In the genomic region with DNA sequence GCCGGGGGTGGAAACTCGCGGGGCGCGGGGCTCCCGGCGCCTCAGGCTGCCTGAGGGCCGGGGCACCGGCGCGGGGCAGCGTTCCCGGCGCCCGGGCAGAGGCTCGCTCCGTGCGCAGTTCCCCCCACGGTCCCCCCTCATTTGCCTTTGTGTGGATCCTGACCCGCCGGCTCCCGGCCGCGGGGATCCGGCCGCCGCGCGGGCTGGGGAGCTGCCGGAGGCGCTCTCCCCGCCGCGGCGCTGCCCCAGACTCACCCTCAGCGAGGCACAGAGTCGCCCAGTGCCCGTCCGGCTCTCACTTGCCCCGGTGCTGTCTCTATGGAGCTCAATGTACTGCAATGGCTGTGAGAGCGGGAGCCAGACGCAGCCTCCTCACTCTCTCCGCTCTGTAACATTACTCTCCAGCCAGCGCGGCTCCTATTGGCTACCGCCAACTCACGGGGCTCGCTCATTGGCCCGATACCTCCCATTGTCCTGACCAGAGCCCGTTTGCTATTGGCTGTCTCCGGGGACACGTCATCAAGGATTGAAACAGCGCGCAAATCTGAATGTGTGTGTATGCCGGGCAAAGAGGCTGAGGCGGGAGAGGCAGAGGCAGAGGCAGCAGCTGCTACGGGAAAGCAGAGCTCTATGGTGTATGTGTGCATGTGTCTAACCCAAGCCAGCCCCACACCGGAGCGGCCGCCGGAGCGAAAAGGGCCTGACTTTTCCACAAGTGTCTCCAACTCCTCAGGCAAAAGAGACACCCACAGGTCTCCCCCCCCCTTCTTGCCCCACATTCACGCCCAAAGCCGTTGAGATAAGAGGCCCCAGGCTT, we compare ENCODE assay signal across 1 cellular context.
TF ChIP-seq lines count a peak whose summit lies in the region.

TSS of gene HMGB1 (minus strand) at position 396 of the 817 bp plus-strand sequence. CDS start 2,256 bp downstream, outside the sequence.

TF ChIP-seq in HepG2, 621 proteins besides CTCF, POLR2A, EP300 and RAD21 (continued from another document and continues in another):
- TF ChIP-seq, protein P1, sequence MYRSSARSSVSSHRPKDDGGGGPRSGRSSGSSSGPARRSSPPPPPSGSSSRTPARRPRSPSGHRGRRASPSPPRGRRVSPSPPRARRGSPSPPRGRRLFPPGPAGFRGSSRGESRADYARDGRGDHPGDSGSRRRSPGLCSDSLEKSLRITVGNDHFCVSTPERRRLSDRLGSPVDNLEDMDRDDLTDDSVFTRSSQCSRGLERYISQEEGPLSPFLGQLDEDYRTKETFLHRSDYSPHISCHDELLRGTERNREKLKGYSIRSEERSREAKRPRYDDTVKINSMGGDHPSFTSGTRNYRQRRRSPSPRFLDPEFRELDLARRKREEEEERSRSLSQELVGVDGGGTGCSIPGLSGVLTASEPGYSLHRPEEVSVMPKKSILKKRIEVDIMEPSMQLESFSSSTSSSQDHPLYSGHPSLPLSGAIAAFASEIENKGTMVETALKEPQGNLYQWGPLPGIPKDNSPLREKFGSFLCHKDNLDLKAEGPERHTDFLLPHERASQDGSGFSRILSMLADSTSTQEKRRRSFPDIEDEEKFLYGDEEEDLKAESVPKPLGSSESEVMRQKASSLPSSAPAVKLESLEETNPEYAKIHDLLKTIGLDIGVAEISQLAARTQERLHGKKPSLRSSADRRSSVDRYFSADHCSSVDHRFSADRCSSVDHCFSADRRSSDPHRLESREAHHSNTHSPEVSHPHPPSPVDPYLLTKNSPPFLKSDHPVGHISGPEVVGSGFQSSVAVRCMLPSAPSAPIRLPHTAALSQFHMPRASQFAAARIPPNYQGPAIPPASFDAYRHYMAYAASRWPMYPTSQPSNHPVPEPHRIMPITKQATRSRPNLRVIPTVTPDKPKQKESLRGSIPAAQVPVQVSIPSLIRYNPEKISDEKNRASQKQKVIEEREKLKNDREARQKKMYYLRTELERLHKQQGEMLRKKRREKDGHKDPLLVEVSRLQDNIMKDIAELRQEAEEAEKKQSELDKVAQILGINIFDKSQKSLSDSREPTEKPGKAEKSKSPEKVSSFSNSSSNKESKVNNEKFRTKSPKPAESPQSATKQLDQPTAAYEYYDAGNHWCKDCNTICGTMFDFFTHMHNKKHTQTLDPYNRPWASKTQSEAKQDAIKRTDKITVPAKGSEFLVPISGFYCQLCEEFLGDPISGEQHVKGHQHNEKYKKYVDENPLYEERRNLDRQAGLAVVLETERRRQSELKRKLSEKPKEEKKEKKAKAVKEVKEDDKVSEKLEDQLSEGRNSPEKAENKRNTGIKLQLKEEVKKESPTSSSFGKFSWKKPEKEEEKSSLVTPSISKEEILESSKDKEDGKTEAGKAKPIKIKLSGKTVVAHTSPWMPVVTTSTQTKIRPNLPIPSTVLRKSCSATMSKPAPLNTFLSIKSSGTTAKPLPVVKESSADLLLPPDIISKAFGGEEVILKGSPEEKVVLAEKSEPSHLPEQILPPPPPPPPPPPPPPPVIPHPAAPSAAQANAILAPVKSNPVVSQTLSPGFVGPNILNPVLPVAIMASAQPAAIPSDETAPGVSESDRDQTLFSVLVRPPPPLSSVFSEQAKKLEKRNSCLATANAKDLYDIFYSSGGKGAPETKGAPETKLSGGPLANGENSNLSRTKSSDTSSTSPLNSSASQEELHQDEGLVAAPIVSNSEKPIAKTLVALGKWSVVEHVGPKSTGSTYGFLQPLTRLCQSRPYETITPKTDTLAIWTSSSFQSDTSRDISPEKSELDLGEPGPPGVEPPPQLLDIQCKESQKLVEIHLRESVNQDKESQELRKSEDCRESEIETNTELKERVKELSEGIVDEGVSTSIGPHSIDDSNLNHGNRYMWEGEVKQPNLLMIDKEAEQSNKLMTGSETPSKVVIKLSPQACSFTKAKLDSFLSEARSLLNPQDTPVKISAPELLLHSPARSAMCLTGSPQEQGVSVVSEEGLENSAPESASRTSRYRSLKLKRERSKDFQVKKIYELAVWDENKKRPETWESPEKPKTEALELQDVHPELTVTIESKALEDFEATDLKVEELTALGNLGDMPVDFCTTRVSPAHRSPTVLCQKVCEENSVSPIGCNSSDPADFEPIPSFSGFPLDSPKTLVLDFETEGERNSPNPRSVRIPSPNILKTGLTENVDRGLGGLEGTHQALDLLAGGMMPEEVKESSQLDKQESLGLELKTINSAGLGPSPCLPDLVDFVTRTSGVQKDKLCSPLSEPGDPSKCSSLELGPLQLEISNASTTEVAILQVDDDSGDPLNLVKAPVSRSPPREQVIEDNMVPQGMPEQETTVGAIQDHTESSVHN (CRISPR knock-in tag; IDR thresholded peaks at IDR 0.05) = no peak
- TF ChIP-seq ZMYM4 (CRISPR knock-in tag; IDR thresholded peaks at IDR 0.05) (peak; percentile 80), ZFP36 (IDR thresholded peaks at IDR 0.05; ENCODE audit: borderline replicate concordance, low read depth, low read length, partially characterized antibody) (no peak), FLYWCH1 (CRISPR knock-in tag; IDR thresholded peaks at IDR 0.05) (no peak), SNAI1 (CRISPR knock-in tag; IDR thresholded peaks at IDR 0.05; ENCODE audit: borderline replicate concordance) (no peak), ADNP (CRISPR knock-in tag; IDR thresholded peaks at IDR 0.05) (no peak), HNRNPUL1 (IDR thresholded peaks at IDR 0.05; ENCODE audit: low read depth, low read length) (no peak), MTERF4 (CRISPR knock-in tag; IDR thresholded peaks at IDR 0.05) (no peak), PTBP1 (IDR thresholded peaks at IDR 0.05; ENCODE audit: low read depth, low read length, poor library complexity, severe bottlenecking) (no peak), ZNF639 (CRISPR knock-in tag; conservative IDR thresholded peaks at IDR 0.05) (no peak), HOXA9 (CRISPR knock-in tag; IDR thresholded peaks at IDR 0.05; ENCODE audit: borderline replicate concordance) (peak; percentile 77; the same call in 1 of the 2 replicates), REXO4 (CRISPR knock-in tag; IDR thresholded peaks at IDR 0.05; ENCODE audit: borderline replicate concordance) (no peak), ZNF598 (CRISPR knock-in tag; IDR thresholded peaks at IDR 0.05; ENCODE audit: borderline replicate concordance) (0 out of 2 replicates have a peak, but pooled peaks have one; percentile 35), SKI (IDR thresholded peaks at IDR 0.05; ENCODE audit: partially characterized antibody) (no peak), CREB1 (IDR thresholded peaks at IDR 0.05) (peak; percentile 95), CREB1 (CRISPR knock-in tag; IDR thresholded peaks at IDR 0.05) (peak; percentile 97), POLR2AphosphoS5 (IDR thresholded peaks at IDR 0.05; ENCODE audit: low read depth, low read length) (peak; percentile 86), ZFP36L2 (CRISPR knock-in tag; IDR thresholded peaks at IDR 0.05) (no peak), CHD2 (IDR thresholded peaks at IDR 0.05; ENCODE audit: low read depth, low read length) (no peak), CEBPB (IDR thresholded peaks at IDR 0.05; ENCODE audit: borderline replicate concordance, low read depth, low read length) (no peak), ZFAT (CRISPR knock-in tag; conservative IDR thresholded peaks at IDR 0.05) (no peak), GTF3A (CRISPR knock-in tag; conservative IDR thresholded peaks at IDR 0.05) (no peak), SUZ12 (IDR thresholded peaks at IDR 0.05; ENCODE audit: low read depth, low read length) (no peak), STAT5B (CRISPR knock-in tag; IDR thresholded peaks at IDR 0.05) (no peak), ZNF841 (CRISPR knock-in tag; IDR thresholded peaks at IDR 0.05; ENCODE audit: borderline replicate concordance) (0 out of 2 replicates have a peak, but pooled peaks have one; percentile 47), CHCHD3 (CRISPR knock-in tag; IDR thresholded peaks at IDR 0.05) (no peak), ZBTB2 (CRISPR knock-in tag; IDR thresholded peaks at IDR 0.05; ENCODE audit: low read depth) (0 out of 2 replicates have a peak, but pooled peaks have one; percentile 5), SP4 (CRISPR knock-in tag; IDR thresholded peaks at IDR 0.05) (peak; percentile 61), AGO1 (IDR thresholded peaks at IDR 0.05; ENCODE audit: low read depth, low read length, poor library complexity, severe bottlenecking) (no peak), ZNF337 (CRISPR knock-in tag; IDR thresholded peaks at IDR 0.05; ENCODE audit: borderline replicate concordance, low read depth) (no peak), REPIN1 (CRISPR knock-in tag; IDR thresholded peaks at IDR 0.05; ENCODE audit: borderline replicate concordance, low read depth) (peak; percentile 68; the same call in 1 of the 2 replicates)
- TF ChIP-seq, protein P2, sequence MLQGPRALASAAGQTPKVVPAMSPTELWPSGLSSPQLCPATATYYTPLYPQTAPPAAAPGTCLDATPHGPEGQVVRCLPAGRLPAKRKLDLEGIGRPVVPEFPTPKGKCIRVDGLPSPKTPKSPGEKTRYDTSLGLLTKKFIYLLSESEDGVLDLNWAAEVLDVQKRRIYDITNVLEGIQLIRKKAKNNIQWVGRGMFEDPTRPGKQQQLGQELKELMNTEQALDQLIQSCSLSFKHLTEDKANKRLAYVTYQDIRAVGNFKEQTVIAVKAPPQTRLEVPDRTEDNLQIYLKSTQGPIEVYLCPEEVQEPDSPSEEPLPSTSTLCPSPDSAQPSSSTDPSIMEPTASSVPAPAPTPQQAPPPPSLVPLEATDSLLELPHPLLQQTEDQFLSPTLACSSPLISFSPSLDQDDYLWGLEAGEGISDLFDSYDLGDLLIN (CRISPR knock-in tag; IDR thresholded peaks at IDR 0.05; ENCODE audit: borderline replicate concordance) = 0 out of 2 replicates have a peak, but pooled peaks have one; percentile 23
- TF ChIP-seq, protein P3, sequence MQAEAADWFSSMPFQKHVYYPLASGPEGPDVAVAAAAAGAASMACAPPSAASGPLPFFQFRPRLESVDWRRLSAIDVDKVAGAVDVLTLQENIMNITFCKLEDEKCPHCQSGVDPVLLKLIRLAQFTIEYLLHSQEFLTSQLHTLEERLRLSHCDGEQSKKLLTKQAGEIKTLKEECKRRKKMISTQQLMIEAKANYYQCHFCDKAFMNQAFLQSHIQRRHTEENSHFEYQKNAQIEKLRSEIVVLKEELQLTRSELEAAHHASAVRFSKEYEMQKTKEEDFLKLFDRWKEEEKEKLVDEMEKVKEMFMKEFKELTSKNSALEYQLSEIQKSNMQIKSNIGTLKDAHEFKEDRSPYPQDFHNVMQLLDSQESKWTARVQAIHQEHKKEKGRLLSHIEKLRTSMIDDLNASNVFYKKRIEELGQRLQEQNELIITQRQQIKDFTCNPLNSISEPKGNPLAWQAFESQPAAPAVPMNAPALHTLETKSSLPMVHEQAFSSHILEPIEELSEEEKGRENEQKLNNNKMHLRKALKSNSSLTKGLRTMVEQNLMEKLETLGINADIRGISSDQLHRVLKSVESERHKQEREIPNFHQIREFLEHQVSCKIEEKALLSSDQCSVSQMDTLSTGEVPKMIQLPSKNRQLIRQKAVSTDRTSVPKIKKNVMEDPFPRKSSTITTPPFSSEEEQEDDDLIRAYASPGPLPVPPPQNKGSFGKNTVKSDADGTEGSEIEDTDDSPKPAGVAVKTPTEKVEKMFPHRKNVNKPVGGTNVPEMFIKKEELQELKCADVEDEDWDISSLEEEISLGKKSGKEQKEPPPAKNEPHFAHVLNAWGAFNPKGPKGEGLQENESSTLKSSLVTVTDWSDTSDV (CRISPR knock-in tag; IDR thresholded peaks at IDR 0.05) = no peak
- TF ChIP-seq, protein P4, sequence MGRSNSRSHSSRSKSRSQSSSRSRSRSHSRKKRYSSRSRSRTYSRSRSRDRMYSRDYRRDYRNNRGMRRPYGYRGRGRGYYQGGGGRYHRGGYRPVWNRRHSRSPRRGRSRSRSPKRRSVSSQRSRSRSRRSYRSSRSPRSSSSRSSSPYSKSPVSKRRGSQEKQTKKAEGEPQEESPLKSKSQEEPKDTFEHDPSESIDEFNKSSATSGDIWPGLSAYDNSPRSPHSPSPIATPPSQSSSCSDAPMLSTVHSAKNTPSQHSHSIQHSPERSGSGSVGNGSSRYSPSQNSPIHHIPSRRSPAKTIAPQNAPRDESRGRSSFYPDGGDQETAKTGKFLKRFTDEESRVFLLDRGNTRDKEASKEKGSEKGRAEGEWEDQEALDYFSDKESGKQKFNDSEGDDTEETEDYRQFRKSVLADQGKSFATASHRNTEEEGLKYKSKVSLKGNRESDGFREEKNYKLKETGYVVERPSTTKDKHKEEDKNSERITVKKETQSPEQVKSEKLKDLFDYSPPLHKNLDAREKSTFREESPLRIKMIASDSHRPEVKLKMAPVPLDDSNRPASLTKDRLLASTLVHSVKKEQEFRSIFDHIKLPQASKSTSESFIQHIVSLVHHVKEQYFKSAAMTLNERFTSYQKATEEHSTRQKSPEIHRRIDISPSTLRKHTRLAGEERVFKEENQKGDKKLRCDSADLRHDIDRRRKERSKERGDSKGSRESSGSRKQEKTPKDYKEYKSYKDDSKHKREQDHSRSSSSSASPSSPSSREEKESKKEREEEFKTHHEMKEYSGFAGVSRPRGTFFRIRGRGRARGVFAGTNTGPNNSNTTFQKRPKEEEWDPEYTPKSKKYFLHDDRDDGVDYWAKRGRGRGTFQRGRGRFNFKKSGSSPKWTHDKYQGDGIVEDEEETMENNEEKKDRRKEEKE (IDR thresholded peaks at IDR 0.05) = no peak
